Comparison of ENCODE assay signal across 36 cellular contexts in the genomic region with DNA sequence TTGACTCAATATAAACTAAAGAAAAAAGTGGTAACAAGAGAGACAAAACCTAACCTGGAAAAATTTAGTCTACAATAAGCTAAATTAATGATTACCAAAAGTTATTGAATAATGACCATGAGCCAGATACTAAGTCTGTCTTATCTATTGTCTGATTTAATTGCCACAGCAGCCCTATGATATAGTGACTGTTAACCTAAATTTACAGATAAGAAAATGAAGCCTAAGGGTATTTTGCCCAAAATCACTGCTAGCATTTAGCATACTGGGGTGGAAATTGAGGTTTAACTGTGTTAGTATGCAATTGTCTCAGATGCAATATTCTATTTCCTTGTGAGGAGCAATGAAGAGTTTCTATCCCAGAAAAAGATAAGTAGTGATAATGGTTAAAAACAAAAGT.
"Had no signal": no experiment of that assay in that cellular context is flagged by ENCODE, and none has a peak within 500 bp of the region (broad histone marks: within the 10 kb centered on the region; RNA-seq: fewer than 3 reads in every experiment).

No MANE protein-coding gene starts in this region.

- H3K27ac Mint-ChIP-seq: activated B cell treated with CpG ODN at 0.5 μM for 24 hours; activated CD4-positive, alpha-beta memory T cell treated with anti-CD3 and anti-CD28 coated beads, Interleukin-2, amount 10 ng/mL, durations not matched to agents 7 days and 5 days; activated CD4-positive, alpha-beta T cell treated with anti-CD3 and anti-CD28 coated beads, Interleukin-2, amount 10 ng/mL, durations not matched to agents 24 days and 14 days; activated CD8-positive, alpha-beta memory T cell treated with anti-CD3 and anti-CD28 coated beads, Interleukin-2, amount 10 ng/mL, durations not matched to agents 7 days and 5 days; activated CD8-positive, alpha-beta T cell treated with anti-CD3 and anti-CD28 coated beads, Interleukin-2, amount 10 ng/mL, durations not matched to agents 7 days and 5 days; activated naive CD4-positive, alpha-beta T cell treated with anti-CD3 and anti-CD28 coated beads, Interleukin-2, amount 10 ng/mL, durations not matched to agents 7 days and 5 days; activated naive CD4-positive, alpha-beta T cell treated with anti-CD3 and anti-CD28 coated beads, Interleukin-2, amount 50 U/mL, for 24 hours; activated naive CD8-positive, alpha-beta T cell; activated naive CD8-positive, alpha-beta T cell treated with anti-CD3 and anti-CD28 coated beads, Interleukin-2, amount 10 ng/mL, durations not matched to agents 7 days and 5 days; activated naive CD8-positive, alpha-beta T cell treated with anti-CD3 and anti-CD28 coated beads, Interleukin-2, amount 50 U/mL, for 24 hours; activated T-cell treated with anti-CD3 and anti-CD28 coated beads, Interleukin-2, amount 50 U/mL, for 24 hours; activated T-helper 2 cell treated with anti-CD3 and anti-CD28 coated beads, Interferon-gamma antibody, Interleukin-2, Interleukin-4, amounts not matched to agents 10 μg/mL and 5 μg/mL and 100 μg/mL, durations not matched to agents 14 hours and 24 hours and 36 hours; brain; T-helper 1 cell treated with Interleukin-12 subunit alpha and Interleukin-12 subunit beta and Interleukin-4 antibody, amounts not matched to agents 30 μg/mL and 1 μg/mL, for 36 hours; T-helper 2 cell treated with Interferon-gamma antibody and Interleukin-4, amounts not matched to agents 5 μg/mL and 100 μg/mL, for 36 hours had no signal

- H3K4me1 ChIP-seq: ascending aorta had no signal

- H3K4me3 Mint-ChIP-seq: activated B cell treated with CpG ODN at 0.5 μM for 24 hours; activated CD4-positive, alpha-beta memory T cell treated with anti-CD3 and anti-CD28 coated beads, Interleukin-2, amount 10 ng/mL, durations not matched to agents 7 days and 5 days; activated CD4-positive, alpha-beta T cell treated with anti-CD3 and anti-CD28 coated beads, Interleukin-2, amount 10 ng/mL, durations not matched to agents 24 days and 14 days; activated CD8-positive, alpha-beta memory T cell treated with anti-CD3 and anti-CD28 coated beads, Interleukin-2, amount 10 ng/mL, durations not matched to agents 7 days and 5 days; activated CD8-positive, alpha-beta T cell treated with anti-CD3 and anti-CD28 coated beads, Interleukin-2, amount 10 ng/mL, durations not matched to agents 7 days and 5 days; activated naive CD4-positive, alpha-beta T cell treated with anti-CD3 and anti-CD28 coated beads, Interleukin-2, amount 10 ng/mL, durations not matched to agents 7 days and 5 days; activated naive CD4-positive, alpha-beta T cell treated with anti-CD3 and anti-CD28 coated beads, Interleukin-2, amount 50 U/mL, for 24 hours; activated naive CD8-positive, alpha-beta T cell; activated naive CD8-positive, alpha-beta T cell treated with anti-CD3 and anti-CD28 coated beads, Interleukin-2, amount 10 ng/mL, durations not matched to agents 7 days and 5 days; activated naive CD8-positive, alpha-beta T cell treated with anti-CD3 and anti-CD28 coated beads, Interleukin-2, amount 50 U/mL, for 24 hours; activated T-cell treated with anti-CD3 and anti-CD28 coated beads, Interleukin-2, amount 50 U/mL, for 24 hours; brain; central memory CD8-positive, alpha-beta T cell; T-helper 1 cell treated with Interleukin-12 subunit alpha and Interleukin-12 subunit beta and Interleukin-4 antibody, amounts not matched to agents 30 μg/mL and 1 μg/mL, for 36 hours; T-helper 2 cell treated with Interferon-gamma antibody and Interleukin-4, amounts not matched to agents 5 μg/mL and 100 μg/mL, for 36 hours had no signal

- H3K4me3 ChIP-seq: ascending aorta, cardiac muscle cell had no signal

- H3K27me3 Mint-ChIP-seq: activated B cell treated with CpG ODN at 0.5 μM for 24 hours; activated CD4-positive, alpha-beta memory T cell treated with anti-CD3 and anti-CD28 coated beads, Interleukin-2, amount 10 ng/mL, durations not matched to agents 7 days and 5 days; activated CD4-positive, alpha-beta T cell treated with anti-CD3 and anti-CD28 coated beads, Interleukin-2, amount 10 ng/mL, durations not matched to agents 24 days and 14 days; activated CD8-positive, alpha-beta memory T cell treated with anti-CD3 and anti-CD28 coated beads, Interleukin-2, amount 10 ng/mL, durations not matched to agents 7 days and 5 days; activated naive CD4-positive, alpha-beta T cell treated with anti-CD3 and anti-CD28 coated beads, Interleukin-2, amount 10 ng/mL, durations not matched to agents 7 days and 5 days; activated naive CD4-positive, alpha-beta T cell treated with anti-CD3 and anti-CD28 coated beads, Interleukin-2, amount 50 U/mL, for 24 hours; activated naive CD8-positive, alpha-beta T cell; activated naive CD8-positive, alpha-beta T cell treated with anti-CD3 and anti-CD28 coated beads, Interleukin-2, amount 10 ng/mL, durations not matched to agents 7 days and 5 days; activated naive CD8-positive, alpha-beta T cell treated with anti-CD3 and anti-CD28 coated beads, Interleukin-2, amount 50 U/mL, for 24 hours; activated T-cell treated with anti-CD3 and anti-CD28 coated beads, Interleukin-2, amount 50 U/mL, for 24 hours; brain; central memory CD8-positive, alpha-beta T cell had no signal

- H3K36me3 Mint-ChIP-seq: activated CD8-positive, alpha-beta memory T cell treated with anti-CD3 and anti-CD28 coated beads, Interleukin-2, amount 10 ng/mL, durations not matched to agents 7 days and 5 days; activated naive CD4-positive, alpha-beta T cell treated with anti-CD3 and anti-CD28 coated beads, Interleukin-2, amount 10 ng/mL, durations not matched to agents 7 days and 5 days; activated naive CD4-positive, alpha-beta T cell treated with anti-CD3 and anti-CD28 coated beads, Interleukin-2, amount 50 U/mL, for 24 hours; activated naive CD8-positive, alpha-beta T cell; activated naive CD8-positive, alpha-beta T cell treated with anti-CD3 and anti-CD28 coated beads, Interleukin-2, amount 10 ng/mL, durations not matched to agents 7 days and 5 days; brain had no signal

- DNase-seq: activated B cell treated with CpG ODN at 0.5 μM for 24 hours; activated CD4-positive, alpha-beta memory T cell treated with anti-CD3 and anti-CD28 coated beads, Interleukin-2, amount 10 ng/mL, durations not matched to agents 7 days and 5 days; activated CD4-positive, alpha-beta T cell treated with anti-CD3 and anti-CD28 coated beads for 4 hours; activated CD4-positive, alpha-beta T cell treated with anti-CD3 and anti-CD28 coated beads, Interleukin-2, amount 10 ng/mL, durations not matched to agents 24 days and 14 days; activated CD4-positive, alpha-beta T cell treated with anti-CD3 and anti-CD28 coated beads, Interleukin-2, amount 50 U/mL, for 1 hour; activated CD4-positive, alpha-beta T cell treated with anti-CD3 and anti-CD28 coated beads, Interleukin-2, amount 50 U/mL, for 4 hours; activated CD4-positive, CD25-positive, alpha-beta regulatory T cell treated with anti-CD3 and anti-CD28 coated beads, Interleukin-2, amount 50 U/mL, for 72 hours; activated CD8-positive, alpha-beta memory T cell treated with anti-CD3 and anti-CD28 coated beads for 24 hours; activated CD8-positive, alpha-beta memory T cell treated with anti-CD3 and anti-CD28 coated beads, Interleukin-2, amount 10 ng/mL, durations not matched to agents 7 days and 5 days; activated CD8-positive, alpha-beta memory T cell treated with anti-CD3 and anti-CD28 coated beads, Interleukin-2, amount 50 U/mL, for 48 hours; activated CD8-positive, alpha-beta T cell treated with anti-CD3 and anti-CD28 coated beads, Interleukin-2, amount 10 ng/mL, durations not matched to agents 7 days and 5 days; activated effector memory CD4-positive, alpha-beta T cell treated with Interleukin-2 at 50 U/mL for 16 hours; activated gamma-delta T cell; activated naive CD4-positive, alpha-beta T cell treated with anti-CD3 and anti-CD28 coated beads, Interleukin-2, amount 10 ng/mL, durations not matched to agents 7 days and 5 days; activated naive CD4-positive, alpha-beta T cell treated with Interleukin-2 at 50 U/mL for 16 hours; activated naive CD8-positive, alpha-beta T cell treated with anti-CD3 and anti-CD28 coated beads, Interleukin-2, amount 10 ng/mL, durations not matched to agents 7 days and 5 days; activated naive CD8-positive, alpha-beta T cell treated with anti-CD3 and anti-CD28 coated beads, Interleukin-2, amount 50 U/mL, for 24 hours; activated T-cell treated with anti-CD3 and anti-CD28 coated beads, Interleukin-2, amount 50 U/mL, for 24 hours; activated T-cell treated with anti-CD3 and anti-CD28 coated beads, Interleukin-2, amount 50 U/mL, for 48 hours; amygdala; anterior cingulate cortex; caudate nucleus; cerebellar nuclear complex; T-helper 1 cell; T-helper 2 cell; T-helper 9 cell had no signal

- H3K27ac ChIP-seq: ascending aorta, cardiac muscle cell, VCaP had no signal

- H3K36me3 ChIP-seq: ascending aorta, cardiac muscle cell had no signal

- H3K4me1 Mint-ChIP-seq: activated B cell treated with CpG ODN at 0.5 μM for 24 hours; activated CD4-positive, alpha-beta memory T cell treated with anti-CD3 and anti-CD28 coated beads, Interleukin-2, amount 10 ng/mL, durations not matched to agents 7 days and 5 days; activated CD4-positive, alpha-beta T cell treated with anti-CD3 and anti-CD28 coated beads, Interleukin-2, amount 10 ng/mL, durations not matched to agents 24 days and 14 days; activated CD8-positive, alpha-beta memory T cell treated with anti-CD3 and anti-CD28 coated beads, Interleukin-2, amount 10 ng/mL, durations not matched to agents 7 days and 5 days; activated naive CD4-positive, alpha-beta T cell treated with anti-CD3 and anti-CD28 coated beads, Interleukin-2, amount 10 ng/mL, durations not matched to agents 7 days and 5 days; activated naive CD4-positive, alpha-beta T cell treated with anti-CD3 and anti-CD28 coated beads, Interleukin-2, amount 50 U/mL, for 24 hours; activated naive CD8-positive, alpha-beta T cell treated with anti-CD3 and anti-CD28 coated beads, Interleukin-2, amount 10 ng/mL, durations not matched to agents 7 days and 5 days; activated naive CD8-positive, alpha-beta T cell treated with anti-CD3 and anti-CD28 coated beads, Interleukin-2, amount 50 U/mL, for 24 hours; brain; central memory CD8-positive, alpha-beta T cell had no signal

- H3K27me3 ChIP-seq: ascending aorta, cardiac muscle cell had no signal

- ATAC-seq: activated CD8-positive, alpha-beta memory T cell treated with anti-CD3 and anti-CD28 coated beads, Interleukin-2, amount 10 ng/mL, durations not matched to agents 7 days and 5 days; activated CD8-positive, alpha-beta T cell treated with anti-CD3 and anti-CD28 coated beads, Interleukin-2, amount 10 ng/mL, durations not matched to agents 7 days and 5 days; activated naive CD8-positive, alpha-beta T cell treated with anti-CD3 and anti-CD28 coated beads, Interleukin-2, amount 50 U/mL, for 24 hours had no signal
